Comparison of ENCODE assay signal across 8 cellular contexts in genomic region chr6:11277275-11278206, GRCh38. TPM values are rescaled to one million over a fixed set of nuclear protein-coding genes. Genes with fewer than 3 reads are reported as not detected.
A peak's percentile ranks its signal among the peaks of the same experiment; 100 is the strongest.
DNase-seq lines count a peak whose midpoint lies in the region; ATAC-seq and TF ChIP-seq lines count a peak whose summit lies in the region.

No MANE protein-coding gene starts in this region.

- H3K4me1 ChIP-seq in ascending aorta (peaks cover 3 to 17% of the 10 kb centered on the region in 2 donors), mesodermal cell (ENCODE audit: control insufficient read depth, insufficient read depth, low read length, poor library complexity, severe bottlenecking) (peaks cover 44% of the 10 kb centered on the region)

- peak; percentile 35 for DNase-seq in DMS79 treated with DMSO at 0.1 percent for 48 hours (lab: John Stamatoyannopoulos, UW)
- no peak for DNase-seq in ascending aorta (ENCODE audit: low spot score in 2 of 2)
- DNase-seq in NCI-H1417 (lab: John Stamatoyannopoulos, UW) = no peak
- DNase-seq in GOT3 (lab: John Stamatoyannopoulos, UW) = no peak
- DNase-seq in DMS114 treated with DMSO at 0.1 percent for 48 hours (lab: John Stamatoyannopoulos, UW; ENCODE audit: unreplicated experiment) = no peak

- H3K4me3 ChIP-seq in ascending aorta = no peak overlapping the region
- no peak overlapping the region for H3K4me3 ChIP-seq in mesodermal cell (ENCODE audit: extremely low read depth, insufficient read depth, low read length, poor library complexity, severe bottlenecking)

- WGBS in mesodermal cell (ENCODE audit: insufficient coverage in 2 of 2), 2 experiments = 59 to 61% methylated on average over 11 of the region's 14 CpGs

- peak; percentile 40 for ATAC-seq in GM19351 (IDR thresholded peaks at IDR 0.05; ENCODE audit: unreplicated experiment)
- ATAC-seq in HG03460 (IDR thresholded peaks at IDR 0.05; ENCODE audit: unreplicated experiment) = peak; percentile 45

- H3K36me3 ChIP-seq in ascending aorta (no peaks in the 10 kb centered on the region), mesodermal cell (ENCODE audit: control insufficient read depth, insufficient read depth, low read length) (no peaks in the 10 kb centered on the region)

- TF ChIP-seq CTCF in ascending aorta (IDR thresholded peaks at IDR 0.05) = no peak

- H3K27ac ChIP-seq in ascending aorta (peak overlapping the region; percentile 63 to 67), mesodermal cell (ENCODE audit: low read depth, low read length, severe bottlenecking) (peak overlapping the region; percentile 91)

- intact Hi-C loops in ascending aorta (cut with DNase I) = loop anchor here (5.0 kb wide), 2 partner anchors 40 to 45 kb away; partner anchors contain the start of gene NEDD9

- no peaks in the 10 kb centered on the region for H3K27me3 ChIP-seq in ascending aorta

- H3K9me3 ChIP-seq in ascending aorta (no peaks in the 10 kb centered on the region), mesodermal cell (ENCODE audit: control insufficient read depth, low read length) (peaks cover 7% of the 10 kb centered on the region)

RNA-seq across cellular contexts. Expression of gene NEDD9, which starts 45.1 kb away (rescaled TPM):
- 150 TPM for total RNA-seq in ascending aorta
- 16.7 TPM for polyA plus RNA-seq in mesodermal cell (2013, experiment 1 of 2)
- 16.1 TPM for polyA plus RNA-seq in mesodermal cell (2013, experiment 2 of 2)
